ENCODE assay signal across 8 cellular contexts in genomic region chr2:29114841-29115609, GRCh38. TPM values are rescaled to one million over a fixed set of nuclear protein-coding genes. Genes with fewer than 3 reads are reported as not detected.
DNase-seq lines count a peak whose midpoint lies in the region; ATAC-seq and TF ChIP-seq lines count a peak whose summit lies in the region.

CLIP4 (plus strand) TSS chr2:29115415; CDS start chr2:29121389, 5,974 bp downstream.

- peak within 1 kb of the TSS; percentile 94 for H3K4me3 Mint-ChIP-seq in type B pancreatic cell

- H3K4me1 Mint-ChIP-seq in type B pancreatic cell (ENCODE audit: unreplicated experiment) = peaks cover 29% of the 10 kb centered on the region

- no peaks in the 10 kb centered on the region for H3K27me3 ChIP-seq in adipocyte (replicated peaks; ENCODE audit: control insufficient read depth, insufficient read depth, low read length)
- peaks cover 0 to 3% (median 0%) of the 10 kb centered on the region in 9 donors for H3K27me3 ChIP-seq in heart left ventricle

- H3K9me3 Mint-ChIP-seq in type B pancreatic cell = no peaks in the 10 kb centered on the region

- no peaks in the 10 kb centered on the region for H3K36me3 Mint-ChIP-seq in type B pancreatic cell

- H3K36me3 ChIP-seq in adipocyte (ENCODE audit: control insufficient read depth, insufficient read depth, low read length, severe bottlenecking) (no peaks in the 10 kb centered on the region), heart left ventricle (no peaks in the 10 kb centered on the region)

- peak within 1 kb of the TSS; percentile 92 for H3K9ac ChIP-seq in adipocyte (ENCODE audit: low read length)

- peak; percentile 88 for DNase-seq in adipocyte (ENCODE audit: low read depth)
- peak; percentile 63 to 81 (median 65) for DNase-seq in heart left ventricle
- peak; percentile 86 for DNase-seq in posterior vena cava (ENCODE audit: low spot score)
- peak; percentile 71 for DNase-seq in type B pancreatic cell (ENCODE audit: extremely low spot score, unreplicated experiment)
- DNase-seq in cerebellar nuclear complex (lab: John Stamatoyannopoulos, UW) = no peak

- H3K27me3 Mint-ChIP-seq in type B pancreatic cell = peaks cover 13% of the 10 kb centered on the region

- H3K4me1 ChIP-seq in adipocyte (ENCODE audit: control insufficient read depth, insufficient read depth, low read length) (peaks cover 54% of the 10 kb centered on the region), heart left ventricle (peaks cover 0 to 65% (median 18%) of the 10 kb centered on the region in 12 donors)

- H3K4me3 ChIP-seq in adipocyte (ENCODE audit: low read length) = peak within 1 kb of the TSS; percentile 94
- peak within 1 kb of the TSS; percentile 48 to 92 (median 74) for H3K4me3 ChIP-seq in heart left ventricle

- peak within 1 kb of the TSS; percentile 89 for H3K27ac Mint-ChIP-seq in type B pancreatic cell

- 4 to 11% (median 5%) methylated on average over 31 to 78 of the region's 78 CpGs for WGBS in heart left ventricle, 4 donors

- intact Hi-C loops in heart left ventricle (cut with DNase I) (loop anchor here in 4 of 10 donors (2.0 to 10.0 kb wide), 6 partner anchors 43 to 158 kb away; partner anchors contain the start of gene PCARE (in 2 of the 4)), posterior vena cava (cut with DNase I) (no loop called here)

- peak within 1 kb of the TSS; percentile 43 to 94 (median 82) for H3K27ac ChIP-seq in heart left ventricle

- ATAC-seq in HG02798 (IDR thresholded peaks at IDR 0.05; ENCODE audit: poor library complexity, unreplicated experiment) = peak; percentile 68
- ATAC-seq in SK-N-SH treated with all-trans-retinoic acid at 6 μM for 48 hours = peak; percentile 62
- peak; percentile 49 to 90 (median 82) for ATAC-seq in heart left ventricle

- H3K9me3 ChIP-seq in adipocyte (ENCODE audit: control insufficient read depth, low read length) (no peaks in the 10 kb centered on the region), heart left ventricle (no peaks in the 10 kb centered on the region)

- TF ChIP-seq POLR2A in GM15510 (IDR thresholded peaks at IDR 0.05; ENCODE audit: borderline replicate concordance, extremely low read depth, insufficient read length) = peak; percentile 66
- peak in 1 of 2 donors; percentile 15 for TF ChIP-seq POLR2A in heart left ventricle (IDR thresholded peaks at IDR 0.05)

- TF ChIP-seq CTCF in heart left ventricle (IDR thresholded peaks at IDR 0.05) (no peak), type B pancreatic cell (conservative IDR thresholded peaks at IDR 0.05) (no peak)

TF ChIP-seq in SK-N-SH treated with all-trans-retinoic acid at 6 μM for 48 hours, 23 proteins besides CTCF, POLR2A, EP300 and RAD21:
- no peak for TF ChIP-seq ZC3H10 (CRISPR knock-in tag; IDR thresholded peaks at IDR 0.05)
- no peak for TF ChIP-seq TOX (CRISPR knock-in tag; IDR thresholded peaks at IDR 0.05; ENCODE audit: borderline replicate concordance)

RNA-seq across cellular contexts. Expression of gene CLIP4, which starts in this region (rescaled TPM):
- total RNA-seq in heart left ventricle (10 to 100 TPM; 33.4 to 57.4 (median 43.2) TPM), posterior vena cava (10 to 100 TPM; 31.9 to 37.9 TPM), type B pancreatic cell (ENCODE audit: low replicate concordance) (12.1 and 14.7 TPM in 2 replicates)
- 10 to 100 TPM in 1 of 2 donors, 1 to 10 TPM in 1; 9.6 to 20.8 TPM for polyA plus RNA-seq in heart left ventricle

Comparison
In these comparisons a context has a peak if more than half of its experiments do, and no peak if none do; other contexts are left out.
1. DNase-seq: peak in adipocyte (single experiment), heart left ventricle (5 of 5), posterior vena cava (single experiment) and type B pancreatic cell (single experiment); none in cerebellar nuclear complex (0 of 2).
2. Peak in every context shown above with its lines, with median percentiles within 50 percentile points of each other: ATAC-seq.